In the genomic region with DNA sequence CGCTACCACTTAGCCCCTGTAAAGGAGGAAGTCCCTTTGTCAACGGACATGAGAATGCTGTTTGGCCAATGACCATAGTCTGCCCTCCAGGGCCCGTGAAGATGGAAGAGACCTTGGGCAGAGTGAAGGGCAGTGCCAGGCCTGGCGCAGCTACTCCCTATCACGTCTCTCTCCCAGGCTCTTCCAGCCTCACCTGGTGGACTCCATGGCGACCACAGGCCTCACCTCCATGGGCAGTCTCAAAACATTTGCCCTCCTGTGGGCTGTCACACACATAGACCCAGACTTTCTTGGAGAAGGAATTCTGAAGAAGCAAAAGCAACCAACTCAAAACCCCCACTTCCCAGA, we compare ENCODE assay signal across 8 cellular contexts. TPM values are rescaled to one million over a fixed set of nuclear protein-coding genes. Genes with fewer than 3 reads are reported as not detected.
DNase-seq lines count a peak whose midpoint lies in the region; ATAC-seq and TF ChIP-seq lines count a peak whose summit lies in the region.
"Not testable (repeated sequence)": the region's sequence is repeated elsewhere in the genome, so short reads cannot be mapped to it uniquely, and the experiment has no call there.

No MANE protein-coding gene starts in this region.

- POLR2A ChIA-PET in activated CD4-positive, alpha-beta memory T cell treated with anti-CD3 and anti-CD28 coated beads, Interleukin-2, amount 10 ng/mL, durations not matched to agents 7 days and 5 days (lab: Charles Lee) = not testable (repeated sequence)

- 59 to 62% methylated on average over 6 of the region's 6 CpGs for WGBS in heart right ventricle, 2 donors

- peaks cover 0 to 18% (median 0%) of the 10 kb centered on the region in 11 donors for H3K9me3 ChIP-seq in heart right ventricle
- not testable (repeated sequence) for H3K9me3 ChIP-seq in mucosa of descending colon; skeletal muscle tissue (ENCODE audit: control insufficient read depth in 3 of 3, low read length in 3 of 3)

- DNase-seq in NCI-H345 (lab: John Stamatoyannopoulos, UW) = peak; percentile 41
- not testable (repeated sequence) for DNase-seq in activated CD4-positive, alpha-beta memory T cell treated with anti-CD3 and anti-CD28 coated beads, Interleukin-2, amount 10 ng/mL, durations not matched to agents 7 days and 5 days; chondrocyte (ENCODE audit: low spot score); heart right ventricle; mucosa of descending colon

- peak overlapping the region; percentile 89 for H3K4me3 Mint-ChIP-seq in activated CD4-positive, alpha-beta memory T cell treated with anti-CD3 and anti-CD28 coated beads, Interleukin-2, amount 10 ng/mL, durations not matched to agents 7 days and 5 days
- peak overlapping the region; percentile 99 for H3K4me3 Mint-ChIP-seq in chondrocyte (ENCODE audit: unreplicated experiment)

- H3K4me1 ChIP-seq in heart right ventricle (peaks cover 0 to 28% (median 9%) of the 10 kb centered on the region in 9 donors), skeletal muscle tissue (ENCODE audit: control insufficient read depth in 3 of 3, insufficient read depth in 3 of 3, low read length in 3 of 3) (peaks cover 21 to 24% (median 22%) of the 10 kb centered on the region in 3 donors)
- H3K4me1 ChIP-seq in mucosa of descending colon (ENCODE audit: low read depth) = not testable (repeated sequence)

- not testable (repeated sequence) for H3K27me3 Mint-ChIP-seq in activated CD4-positive, alpha-beta memory T cell treated with anti-CD3 and anti-CD28 coated beads, Interleukin-2, amount 10 ng/mL, durations not matched to agents 7 days and 5 days; chondrocyte (ENCODE audit: low read depth)

- peaks cover 16% of the 10 kb centered on the region for H3K9me3 Mint-ChIP-seq in activated CD4-positive, alpha-beta memory T cell treated with anti-CD3 and anti-CD28 coated beads, Interleukin-2, amount 10 ng/mL, durations not matched to agents 7 days and 5 days
- H3K9me3 Mint-ChIP-seq in chondrocyte (ENCODE audit: low read depth) = not testable (repeated sequence)

- H3K36me3 ChIP-seq in heart right ventricle = peaks cover 0 to 24% (median 0%) of the 10 kb centered on the region in 9 donors
- not testable (repeated sequence) for H3K36me3 ChIP-seq in mucosa of descending colon (ENCODE audit: low read depth); skeletal muscle tissue (ENCODE audit: control insufficient read depth in 3 of 3, insufficient read depth in 3 of 3, low read length in 3 of 3)

- TF ChIP-seq CTCF in 22Rv1 (IDR thresholded peaks at IDR 0.05); chondrocyte (IDR thresholded peaks at IDR 0.05); heart right ventricle (IDR thresholded peaks at IDR 0.05); mucosa of descending colon (IDR thresholded peaks at IDR 0.05): not testable (repeated sequence)

- not testable (repeated sequence) for H3K27me3 ChIP-seq in heart right ventricle; skeletal muscle tissue (ENCODE audit: control insufficient read depth in 3 of 3, insufficient read depth in 3 of 3, low read length in 3 of 3)

- H3K27ac ChIP-seq in 22Rv1 = peak overlapping the region; percentile 65; the same call in 1 of the 2 replicates
- H3K27ac ChIP-seq in heart right ventricle = peak overlapping the region in 9 of 10 donors; percentile 77 to 95 (median 90)
- H3K27ac ChIP-seq in skeletal muscle tissue (ENCODE audit: low read depth, low read length) = peak overlapping the region; percentile 77

- ATAC-seq in GM18907 (IDR thresholded peaks at IDR 0.05; ENCODE audit: unreplicated experiment) (peak; percentile 5), heart right ventricle (peak in 6 of 8 donors; percentile 6 to 22 (median 8)), mucosa of descending colon (peak; percentile 8)

- peaks cover 19% of the 10 kb centered on the region for H3K36me3 Mint-ChIP-seq in activated CD4-positive, alpha-beta memory T cell treated with anti-CD3 and anti-CD28 coated beads, Interleukin-2, amount 10 ng/mL, durations not matched to agents 7 days and 5 days (ENCODE audit: low read depth)
- not testable (repeated sequence) for H3K36me3 Mint-ChIP-seq in chondrocyte (ENCODE audit: low read depth)

- H3K4me1 Mint-ChIP-seq in activated CD4-positive, alpha-beta memory T cell treated with anti-CD3 and anti-CD28 coated beads, Interleukin-2, amount 10 ng/mL, durations not matched to agents 7 days and 5 days = peaks cover 30% of the 10 kb centered on the region
- H3K4me1 Mint-ChIP-seq in chondrocyte (ENCODE audit: low read depth) = peaks cover 27% of the 10 kb centered on the region

- H3K4me3 ChIP-seq in heart right ventricle (peak overlapping the region; percentile 35 to 98 (median 80)), mucosa of descending colon (peak overlapping the region; percentile 69), skeletal muscle tissue (ENCODE audit: low read length in 3 of 3) (peak overlapping the region; percentile 89 to 97 (median 95))

- intact Hi-C loops in heart right ventricle (cut with DNase I); mucosa of descending colon (cut with DNase I, micrococcal nuclease): not testable (repeated sequence)

- CTCF ChIA-PET in activated CD4-positive, alpha-beta memory T cell treated with anti-CD3 and anti-CD28 coated beads, Interleukin-2, amount 10 ng/mL, durations not matched to agents 7 days and 5 days (lab: Charles Lee) = interaction anchor here (0.6 to 1.6 kb wide), 7 partner anchors 10 to 711 kb away, joined by 3 to 5 read pairs (median 4); a partner anchor contains a TSS

- H3K27ac Mint-ChIP-seq in activated CD4-positive, alpha-beta memory T cell treated with anti-CD3 and anti-CD28 coated beads, Interleukin-2, amount 10 ng/mL, durations not matched to agents 7 days and 5 days = peak overlapping the region; percentile 77
- H3K27ac Mint-ChIP-seq in chondrocyte (ENCODE audit: unreplicated experiment) = peak overlapping the region; percentile 41

- H3K9ac ChIP-seq in skeletal muscle tissue (ENCODE audit: low read depth in 1 of 3, low read length in 3 of 3) = peak overlapping the region; percentile 96 to 97 (median 96)

RNA-seq across cellular contexts. Expression of a gene that starts 0.5 kb away (rescaled TPM):
- total RNA-seq in activated CD4-positive, alpha-beta memory T cell treated with anti-CD3 and anti-CD28 coated beads, Interleukin-2, amount 10 ng/mL, durations not matched to agents 7 days and 5 days = 10 to 100 TPM; 17.6 to 19.0 TPM
- total RNA-seq in chondrocyte = 16.8 to 18.2 TPM (median 16.9 TPM) in 3 replicates
- 10 to 100 TPM; 24.9 to 37.5 (median 30.7) TPM for total RNA-seq in heart right ventricle
- 10 to 100 TPM; 31.1 to 66.7 TPM for polyA plus RNA-seq in heart right ventricle
- 10 to 100 TPM; 35.0 to 41.7 (median 36.8) TPM for total RNA-seq in mucosa of descending colon
- 21.4 TPM for total RNA-seq in skeletal muscle tissue

RNA-seq across cellular contexts. Expression of a gene that starts 35.6 kb away (rescaled TPM):
- total RNA-seq in activated CD4-positive, alpha-beta memory T cell treated with anti-CD3 and anti-CD28 coated beads, Interleukin-2, amount 10 ng/mL, durations not matched to agents 7 days and 5 days = 10 to 100 TPM; 18.3 to 20.2 TPM
- total RNA-seq in chondrocyte (11.9 to 17.7 TPM (median 13.9 TPM) in 3 replicates), heart right ventricle (10 to 100 TPM; 22.9 to 38.0 (median 30.7) TPM), mucosa of descending colon (10 to 100 TPM; 30.7 to 56.1 (median 45.9) TPM), skeletal muscle tissue (8.9 TPM)
- polyA plus RNA-seq in heart right ventricle = 10 to 100 TPM; 25.5 to 52.4 TPM
